In the genomic region with DNA sequence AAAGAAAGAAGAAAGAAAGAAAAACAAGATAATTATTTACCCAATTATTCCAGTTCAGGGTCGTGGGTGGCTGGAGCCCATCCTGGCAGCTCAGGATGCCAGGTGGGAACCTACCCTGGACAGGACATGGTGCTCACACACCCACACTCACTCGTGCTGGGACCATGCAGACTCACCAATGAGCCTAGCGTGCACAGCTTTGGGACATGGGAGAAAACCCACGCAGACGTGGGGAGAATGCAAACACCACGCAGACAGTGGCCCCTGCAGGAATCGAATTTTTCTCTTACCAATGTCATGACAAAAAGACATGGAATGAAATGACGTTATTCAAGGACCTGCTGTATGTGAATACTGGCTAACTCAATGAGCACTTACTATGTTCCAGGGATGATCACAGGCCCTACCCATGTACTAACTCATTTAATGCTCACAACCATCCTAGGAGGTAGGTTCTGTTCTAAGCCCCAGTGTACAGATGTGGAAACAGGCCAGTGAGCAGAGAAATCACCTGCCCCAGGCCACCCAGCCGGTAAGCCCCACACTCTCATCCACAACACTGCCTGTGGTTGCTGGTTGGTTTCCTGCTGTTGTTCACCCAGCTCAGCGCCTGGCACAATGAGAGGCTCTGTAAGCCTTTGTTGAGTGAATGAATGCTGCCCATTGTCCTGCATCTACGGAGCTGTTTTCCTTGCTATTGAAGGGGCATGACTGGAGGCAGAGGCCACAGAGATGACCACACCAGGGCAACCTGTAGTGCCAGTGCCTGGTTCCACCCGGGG, we compare ENCODE assay signal across 1 cellular context.
TF ChIP-seq lines count a peak whose summit lies in the region.

No MANE protein-coding gene starts in this region.

TF ChIP-seq in K562, 482 proteins besides CTCF, POLR2A, EP300 and RAD21:
- 0 out of 2 replicates have a peak, but pooled peaks have one; percentile 55 for TF ChIP-seq IRF2 (CRISPR knock-in tag; IDR thresholded peaks at IDR 0.05)
- no peak for TF ChIP-seq SPI1 (IDR thresholded peaks at IDR 0.05; ENCODE audit: borderline replicate concordance, low read depth, low read length)
- TF ChIP-seq, protein P1, sequence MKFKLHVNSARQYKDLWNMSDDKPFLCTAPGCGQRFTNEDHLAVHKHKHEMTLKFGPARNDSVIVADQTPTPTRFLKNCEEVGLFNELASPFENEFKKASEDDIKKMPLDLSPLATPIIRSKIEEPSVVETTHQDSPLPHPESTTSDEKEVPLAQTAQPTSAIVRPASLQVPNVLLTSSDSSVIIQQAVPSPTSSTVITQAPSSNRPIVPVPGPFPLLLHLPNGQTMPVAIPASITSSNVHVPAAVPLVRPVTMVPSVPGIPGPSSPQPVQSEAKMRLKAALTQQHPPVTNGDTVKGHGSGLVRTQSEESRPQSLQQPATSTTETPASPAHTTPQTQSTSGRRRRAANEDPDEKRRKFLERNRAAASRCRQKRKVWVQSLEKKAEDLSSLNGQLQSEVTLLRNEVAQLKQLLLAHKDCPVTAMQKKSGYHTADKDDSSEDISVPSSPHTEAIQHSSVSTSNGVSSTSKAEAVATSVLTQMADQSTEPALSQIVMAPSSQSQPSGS (CRISPR knock-in tag; IDR thresholded peaks at IDR 0.05) = peak; percentile 58; the same call in 1 of the 2 replicates
- TF ChIP-seq JUN (IDR thresholded peaks at IDR 0.05; ENCODE audit: borderline replicate concordance, low read depth, low read length) = no peak
- no peak for TF ChIP-seq JUN (CRISPR knock-in tag; IDR thresholded peaks at IDR 0.05; ENCODE audit: borderline replicate concordance)
